Comparison of ENCODE assay signal across 11 cellular contexts in genomic region chr13:97255515-97255999, GRCh38. TPM values are rescaled to one million over a fixed set of nuclear protein-coding genes. Genes with fewer than 3 reads are reported as not detected.
DNase-seq lines count a peak whose midpoint lies in the region; ATAC-seq, FAIRE-seq and TF ChIP-seq lines count a peak whose summit lies in the region.
"Had no signal": no experiment of that assay in that cellular context is flagged by ENCODE, and none has a peak within 500 bp of the region (broad histone marks: within the 10 kb centered on the region; RNA-seq: fewer than 3 reads in every experiment).

No MANE protein-coding gene starts in this region.

- H3K4me3 ChIP-seq in dorsolateral prefrontal cortex (no peak overlapping the region), trophoblast cell (ENCODE audit: low read depth, low read length) (no peak overlapping the region)

- no peak overlapping the region for H3K4me2 ChIP-seq in trophoblast cell (ENCODE audit: low read length)

- H3K23ac ChIP-seq in trophoblast cell (ENCODE audit: low read length) = no peak overlapping the region

- no peak overlapping the region for H2BK120ac ChIP-seq in trophoblast cell (ENCODE audit: insufficient read depth, low read length, poor library complexity)

- intact Hi-C loops in dorsolateral prefrontal cortex (cut with DNase I) = loop anchor here in 1 of 2 donors (10.0 kb wide), 1 partner anchor 49 kb away; no protein-coding TSS in a partner anchor

- no peak overlapping the region for H2BK12ac ChIP-seq in trophoblast cell (ENCODE audit: low read length)

- H3K4ac ChIP-seq in trophoblast cell (ENCODE audit: low read depth, low read length) = no peak overlapping the region

- peaks cover 3 to 6% of the 10 kb centered on the region in 2 experiments for H3K36me3 ChIP-seq in trophoblast cell (ENCODE audit: control insufficient read depth in 1 of 2, insufficient read depth in 2 of 2, low read length in 2 of 2)

- no CpG with 5 or more reads among the region's 3 CpGs for WGBS in trophoblast cell (ENCODE audit: extremely low coverage, insufficient coverage, insufficient read length)

- H2BK5ac ChIP-seq in trophoblast cell (ENCODE audit: low read depth, low read length, poor library complexity) = peak overlapping the region; percentile 8

- H4K8ac ChIP-seq in trophoblast cell (ENCODE audit: low read depth, low read length) = no peak overlapping the region

- H3K79me1 ChIP-seq in trophoblast cell (ENCODE audit: low read length) = peaks cover 28% of the 10 kb centered on the region

- DNase-seq in OCI-M2 (lab: John Stamatoyannopoulos, UW; ENCODE audit: unreplicated experiment) (peak; percentile 47), dorsolateral prefrontal cortex (no peak), trophoblast cell (peak in 1 of 2 donors; percentile 56), urothelium cell line (ENCODE audit: low spot score) (no peak)
- DNase-seq in stimulated activated naive CD4-positive, alpha-beta T cell (lab: John Stamatoyannopoulos, UW) = no peak
- no peak for DNase-seq in activated CD4-positive, alpha-beta T cell treated with anti-CD3 and anti-CD28 coated beads, Interleukin-2, amount 50 U/mL, for 1 hour
- DNase-seq in stimulated activated CD4-positive, alpha-beta T cell treated with anti-CD3 and anti-CD28 coated beads, Interleukin-4, amount 100 ng/mL, for 24 hours = no peak
- DNase-seq: NCI-H774, retina had no signal

- H3K14ac ChIP-seq in trophoblast cell (ENCODE audit: low read length) = no peak overlapping the region

- no peak overlapping the region for H2AFZ ChIP-seq in trophoblast cell (ENCODE audit: insufficient read depth, low read length, poor library complexity)

- H3K9ac ChIP-seq in trophoblast cell (ENCODE audit: low read length) = no peak overlapping the region

- peaks cover 23 to 38% of the 10 kb centered on the region in 2 experiments for H3K4me1 ChIP-seq in trophoblast cell (ENCODE audit: control insufficient read depth in 1 of 2, insufficient read depth in 2 of 2, low read length in 2 of 2)

- H3K27ac ChIP-seq in dorsolateral prefrontal cortex = peak overlapping the region in 51 of 59 donors; percentile 6 to 97 (median 74)
- H3K27ac ChIP-seq in trophoblast cell (ENCODE audit: low read depth, low read length) = peak overlapping the region; percentile 84
- H3K27ac ChIP-seq: VCaP had no signal

- no peak overlapping the region for H2AK5ac ChIP-seq in trophoblast cell (ENCODE audit: low read length)

- H3K18ac ChIP-seq in trophoblast cell (ENCODE audit: low read length) = no peak overlapping the region

- H4K91ac ChIP-seq in trophoblast cell (ENCODE audit: low read depth, low read length) = no peak overlapping the region

- H3K27me3 ChIP-seq in dorsolateral prefrontal cortex (no peaks in the 10 kb centered on the region), trophoblast cell (ENCODE audit: insufficient read depth, low read length) (no peaks in the 10 kb centered on the region)

- no peaks in the 10 kb centered on the region for H3K9me3 ChIP-seq in trophoblast cell (ENCODE audit: insufficient read depth, low read depth, low read length)

- FAIRE-seq in urothelium cell line (lab: Jason Lieb, UNC) = no peak

- ATAC-seq in GM19351 (IDR thresholded peaks at IDR 0.05; ENCODE audit: unreplicated experiment) = peak; percentile 34

- H4K12ac ChIP-seq in trophoblast cell (ENCODE audit: low read depth, low read length) = no peak overlapping the region

- H3K79me2 ChIP-seq in trophoblast cell (ENCODE audit: control insufficient read depth, insufficient read depth, low read length, poor library complexity) = peaks cover 23% of the 10 kb centered on the region

- peak in 4 of 56 donors; percentile 19 to 26 (median 20) for TF ChIP-seq CTCF in dorsolateral prefrontal cortex (IDR thresholded peaks at IDR 0.05 in 54 of 56, conservative IDR thresholded peaks at IDR 0.05 in 2 of 56; ENCODE audit: low read depth in 1 of 56, partially characterized antibody in 56 of 56)

RNA-seq across cellular contexts. Expression of gene MBNL2, which starts 33.4 kb away (rescaled TPM):
- total RNA-seq in dorsolateral prefrontal cortex = 100 to 1,000 TPM in 119 of 120 experiments, 10 to 100 TPM in 1; 96.2 to 275 (median 181) TPM
- 173 and 175 TPM in 2 replicates for polyA plus RNA-seq in trophoblast cell (2013)
